2 cellular contexts compared by ENCODE assay signal in the genomic region with DNA sequence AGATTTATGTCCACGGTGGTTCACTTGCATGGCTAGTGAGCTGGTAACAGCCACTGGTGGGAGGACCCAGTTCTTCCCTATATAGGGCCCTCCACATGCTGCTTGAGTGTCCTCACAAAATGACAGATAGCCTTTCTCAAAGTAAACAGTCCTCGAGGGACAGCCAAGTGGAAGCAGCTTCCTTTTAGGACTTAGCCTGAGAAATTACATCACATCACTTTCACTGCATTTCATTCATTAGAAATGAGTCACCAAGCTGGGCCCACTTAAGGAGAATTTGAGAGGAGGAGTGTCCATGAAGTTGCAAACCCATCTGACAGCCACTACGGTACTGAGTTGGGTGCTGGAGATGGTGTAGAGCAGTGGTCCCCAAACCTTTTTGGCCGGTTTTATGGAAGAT.
A peak's percentile ranks its signal among the peaks of the same experiment; 100 is the strongest.
TF ChIP-seq lines count a peak whose summit lies in the region.

No MANE protein-coding gene starts in this region.

TF ChIP-seq in GM12878, 131 proteins besides CTCF, POLR2A, EP300 and RAD21:
- TF ChIP-seq FOXM1 (IDR thresholded peaks at IDR 0.05; ENCODE audit: low read depth, low read length) (peak; percentile 22; the same call in 1 of the 2 replicates), JUNB (IDR thresholded peaks at IDR 0.05) (peak; percentile 69), EED (IDR thresholded peaks at IDR 0.05; ENCODE audit: low read depth) (peak; percentile 72; the same call in 1 of the 2 replicates), RB1 (IDR thresholded peaks at IDR 0.05; ENCODE audit: borderline replicate concordance) (no peak), MEF2B (IDR thresholded peaks at IDR 0.05; ENCODE audit: partially characterized antibody, poor library complexity, severe bottlenecking) (no peak)

TF ChIP-seq in SK-N-SH, 30 proteins besides CTCF, POLR2A, EP300 and RAD21:
- TF ChIP-seq TAF1 (IDR thresholded peaks at IDR 0.05; ENCODE audit: borderline replicate concordance, low read depth, low read length) (no peak), ELF1 (IDR thresholded peaks at IDR 0.05) (no peak)
